9 cellular contexts compared by ENCODE assay signal in genomic region chr9:86434039-86434726, GRCh38.
A peak's percentile ranks its signal among the peaks of the same experiment; 100 is the strongest.
DNase-seq lines count a peak whose midpoint lies in the region; ATAC-seq and TF ChIP-seq lines count a peak whose summit lies in the region.
"Had no signal": no experiment of that assay in that cellular context is flagged by ENCODE, and none has a peak within 500 bp of the region (broad histone marks: within the 10 kb centered on the region; RNA-seq: fewer than 3 reads in every experiment).

No MANE protein-coding gene starts in this region.

- H3K36me3 ChIP-seq in Karpas-422 (ENCODE audit: insufficient read depth, low read length) = no peaks in the 10 kb centered on the region
- H3K36me3 ChIP-seq in osteoblast (ENCODE audit: insufficient read depth, low read length) = no peaks in the 10 kb centered on the region

- H3K27me3 ChIP-seq in Karpas-422 (ENCODE audit: low read length) (no peaks in the 10 kb centered on the region), osteoblast (ENCODE audit: insufficient read depth, low read length) (peaks cover 4% of the 10 kb centered on the region)

- H3K4me1 ChIP-seq in Karpas-422 (ENCODE audit: low read length) = no peaks in the 10 kb centered on the region
- peaks cover 8% of the 10 kb centered on the region for H3K4me1 ChIP-seq in osteoblast (ENCODE audit: insufficient read depth, low read length)

- H3K4me2 ChIP-seq in Karpas-422 (ENCODE audit: low read depth, low read length, poor library complexity, severe bottlenecking) = no peak overlapping the region
- peak overlapping the region; percentile 80 for H3K4me2 ChIP-seq in osteoblast (ENCODE audit: insufficient read depth, low read length)

- no peaks in the 10 kb centered on the region for H3K79me2 ChIP-seq in Karpas-422 (ENCODE audit: low read length)
- no peaks in the 10 kb centered on the region for H3K79me2 ChIP-seq in osteoblast (ENCODE audit: insufficient read depth, low read length)

- no peak overlapping the region for H3K27ac ChIP-seq in Karpas-422 (ENCODE audit: low read length)
- no peak overlapping the region for H3K27ac ChIP-seq in osteoblast (ENCODE audit: low read depth, low read length)

- H2AFZ ChIP-seq in Karpas-422 (ENCODE audit: low read length) (no peak overlapping the region), osteoblast (ENCODE audit: low read length) (peak overlapping the region; percentile 81)

- H3K9me3 ChIP-seq in Karpas-422 (ENCODE audit: low read length) = no peaks in the 10 kb centered on the region
- no peaks in the 10 kb centered on the region for H3K9me3 ChIP-seq in osteoblast (ENCODE audit: low read depth, low read length)

- peak; percentile 97 for ATAC-seq in SK-N-SH treated with all-trans-retinoic acid at 6 μM for 48 hours
- no peak for ATAC-seq in HG03521 (IDR thresholded peaks at IDR 0.05; ENCODE audit: unreplicated experiment)

- no peaks in the 10 kb centered on the region for H4K20me1 ChIP-seq in Karpas-422 (ENCODE audit: insufficient read depth, low read depth, low read length)
- H4K20me1 ChIP-seq in osteoblast (ENCODE audit: insufficient read depth, low read length) = no peaks in the 10 kb centered on the region

- no peak overlapping the region for H3K9ac ChIP-seq in Karpas-422 (ENCODE audit: low read length)

- H3K9me2 ChIP-seq in Karpas-422 (replicated peaks; ENCODE audit: insufficient read depth, low read length) = no peaks in the 10 kb centered on the region

- TF ChIP-seq CTCF in fibroblast of pulmonary artery (IDR thresholded peaks at IDR 0.05; ENCODE audit: low read length, missing control alignments) (peak; percentile 90), osteoblast (IDR thresholded peaks at IDR 0.05; ENCODE audit: extremely low read depth, low read depth, low read length) (peak; percentile 87)

- DNase-seq in EL (peak; percentile 63), Karpas-422 (peak; percentile 76), fibroblast of pulmonary artery (ENCODE audit: low read depth) (peak; percentile 85), osteoblast (ENCODE audit: insufficient read length, low spot score, missing footprints) (peak; percentile 76)
- no peak for DNase-seq in activated naive CD4-positive, alpha-beta T cell treated with anti-CD3 and anti-CD28 coated beads, Interleukin-2, amount 50 U/mL, for 16 hours
- DNase-seq in NK-92 treated with Interleukin-12 subunit alpha and Interleukin-12 subunit beta, amount 100 ng/mL, for 24 hours (lab: John Stamatoyannopoulos, UW) = no peak
- DNase-seq: activated B cell treated with CpG ODN at 0.5 μM for 24 hours had no signal

- H3K4me3 ChIP-seq in Karpas-422 (ENCODE audit: low read length) (no peak overlapping the region), fibroblast of pulmonary artery (replicated peaks; ENCODE audit: low read depth, low read length) (peak overlapping the region; percentile 18), osteoblast (ENCODE audit: insufficient read depth, low read length) (peak overlapping the region; percentile 55)

TF ChIP-seq in SK-N-SH treated with all-trans-retinoic acid at 6 μM for 48 hours, 23 proteins besides CTCF, POLR2A, EP300 and RAD21:
- TF ChIP-seq CSDC2 (CRISPR knock-in tag; IDR thresholded peaks at IDR 0.05) (no peak), CREB5 (CRISPR knock-in tag; IDR thresholded peaks at IDR 0.05; ENCODE audit: low read depth) (no peak), OSR1 (CRISPR knock-in tag; IDR thresholded peaks at IDR 0.05) (no peak), TOX (CRISPR knock-in tag; IDR thresholded peaks at IDR 0.05; ENCODE audit: borderline replicate concordance) (no peak), ZNF8 (CRISPR knock-in tag; IDR thresholded peaks at IDR 0.05) (no peak), ZNF565 (CRISPR knock-in tag; conservative IDR thresholded peaks at IDR 0.05; ENCODE audit: low read depth) (no peak), PATZ1 (CRISPR knock-in tag; IDR thresholded peaks at IDR 0.05; ENCODE audit: borderline replicate concordance) (no peak)

Comparison
In these comparisons a context has a peak if more than half of its experiments do, and no peak if none do; other contexts are left out.
1. DNase-seq: peak in EL (single experiment), Karpas-422 (single experiment), fibroblast of pulmonary artery (single experiment) and osteoblast (single experiment); none in activated naive CD4-positive, alpha-beta T cell treated with anti-CD3 and anti-CD28 coated beads, Interleukin-2, amount 50 U/mL, for 16 hours (single experiment) and NK-92 treated with Interleukin-12 subunit alpha and Interleukin-12 subunit beta, amount 100 ng/mL, for 24 hours (single experiment).